28 cellular contexts compared by ENCODE assay signal in genomic region chr14:83870556-83870955, GRCh38.
"Had no signal": no experiment of that assay in that cellular context is flagged by ENCODE, and none has a peak within 500 bp of the region (broad histone marks: within the 10 kb centered on the region; RNA-seq: fewer than 3 reads in every experiment).

No MANE protein-coding gene starts in this region.

- DNase-seq: cortex of kidney; foreskin fibroblast; heart left ventricle; left colon; left ventricle myocardium superior; mesenchymal stem cell; mucosa of descending colon; naive thymus-derived CD8-positive, alpha-beta T cell; nephron progenitor cell; nucleus accumbens; ovary; posterior cingulate gyrus; psoas muscle; right cardiac atrium; sigmoid colon; small intestine; stimulated activated CD4-positive, alpha-beta T cell treated with anti-CD3 and anti-CD28 coated beads, Interleukin-12 subunit alpha, Interleukin-12 subunit beta, amount 100 ng/mL, for 4 hours; stimulated activated CD4-positive, alpha-beta T cell treated with anti-CD3 and anti-CD28 coated beads, Interleukin-1b, Interleukin-23, amount 100 ng/mL, for 48 hours; stimulated activated CD4-positive, alpha-beta T cell treated with anti-CD3 and anti-CD28 coated beads, Interleukin-4, amount 100 ng/mL, for 1 hour; stimulated activated CD8-positive, alpha-beta memory T cell treated with anti-CD3 and anti-CD28 coated beads, Interleukin-4, amount 100 ng/mL, for 48 hours; stimulated activated naive CD4-positive, alpha-beta T cell; stimulated activated naive CD8-positive, alpha-beta T cell treated with anti-CD3 and anti-CD28 coated beads, Interleukin-15, amount 100 ng/mL, for 72 hours; thyroid gland; trophoblast cell had no signal

- H3K4me3 ChIP-seq: gastroesophageal sphincter, heart left ventricle, hepatocyte, lung, mucosa of descending colon, ovary, psoas muscle, sigmoid colon, thyroid gland, vagina had no signal

- H3K27ac ChIP-seq: gastroesophageal sphincter, heart left ventricle, hepatocyte, ovary, psoas muscle, sigmoid colon, thyroid gland, vagina had no signal

- H3K4me1 ChIP-seq: heart left ventricle, psoas muscle, thyroid gland, vagina had no signal

- H3K36me3 ChIP-seq: gastroesophageal sphincter, heart left ventricle, ovary, sigmoid colon, thyroid gland, vagina had no signal

- H3K9me3 ChIP-seq: gastroesophageal sphincter, heart left ventricle, mucosa of descending colon, ovary, psoas muscle, sigmoid colon, thyroid gland, vagina had no signal

- H3K27me3 ChIP-seq: gastroesophageal sphincter, heart left ventricle, hepatocyte, ovary, sigmoid colon, thyroid gland, vagina had no signal
